In the genomic region with DNA sequence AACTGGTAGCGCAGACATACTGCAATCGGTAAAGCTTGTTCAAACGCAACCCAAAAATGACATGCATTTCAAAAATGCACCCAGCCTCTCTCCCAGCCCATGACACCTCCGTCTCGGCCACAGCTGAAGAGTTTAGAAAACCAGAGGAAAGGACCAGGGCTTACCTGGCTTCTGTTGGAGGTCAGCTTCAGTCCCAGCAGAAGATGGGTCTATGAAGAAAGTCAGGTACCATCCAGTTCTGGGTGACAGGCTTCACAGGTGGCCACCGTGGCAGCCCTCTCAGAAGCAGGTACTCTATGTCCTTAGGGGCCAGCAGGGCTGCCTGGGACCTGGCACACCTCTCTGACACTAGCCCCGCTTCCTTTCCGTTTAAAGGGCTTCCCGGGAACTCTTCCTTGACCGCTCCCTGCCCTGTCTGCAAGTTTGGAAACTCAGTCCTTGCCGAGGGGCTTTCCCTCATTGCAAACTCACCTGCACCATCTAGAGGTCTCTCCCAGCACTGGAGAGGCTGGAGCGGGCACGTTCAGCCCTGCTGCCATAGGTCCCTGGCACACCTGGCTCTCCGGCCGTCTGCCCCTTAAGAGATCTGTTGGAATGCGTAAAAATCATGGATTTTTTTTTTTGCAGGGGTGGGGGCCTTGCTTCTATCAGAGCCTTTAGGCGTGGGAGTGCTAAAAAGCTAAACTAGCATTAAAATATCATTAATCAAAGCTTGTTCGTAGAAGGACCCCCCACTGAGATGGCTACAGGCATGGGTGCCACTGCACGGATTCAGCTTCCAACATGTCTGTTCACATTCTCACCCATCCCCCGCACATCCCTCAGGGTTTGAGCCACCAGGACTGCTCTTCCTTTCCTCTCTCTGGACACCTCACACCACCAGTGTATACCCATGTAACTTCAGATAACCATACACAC, we compare ENCODE assay signal across 8 cellular contexts. TPM values are rescaled to one million over a fixed set of nuclear protein-coding genes. Genes with fewer than 3 reads are reported as not detected.
DNase-seq lines count a peak whose midpoint lies in the region; ATAC-seq, FAIRE-seq and TF ChIP-seq lines count a peak whose summit lies in the region.

A gene (minus strand): TSS at position 425 of the 918 bp plus-strand sequence. CDS start 58,206 bp downstream, outside the sequence.

- no peaks in the 10 kb centered on the region for H3K27me3 Mint-ChIP-seq in Caco-2 (ENCODE audit: insufficient read depth, unreplicated experiment)

- H3K4me1 ChIP-seq in Caco-2: peaks cover 30% of the 10 kb centered on the region
- no peaks in the 10 kb centered on the region for H3K4me1 ChIP-seq in left lung

- H3K27me3 ChIP-seq in Caco-2 (replicated peaks; ENCODE audit: control insufficient read depth, insufficient read depth, low read length) (no peaks in the 10 kb centered on the region), bronchial epithelial cell (ENCODE audit: control insufficient read depth, insufficient read depth, low read length) (peaks cover 5% of the 10 kb centered on the region), left lung (peaks cover 5 to 21% of the 10 kb centered on the region in 2 donors)

- H3K36me3 Mint-ChIP-seq in Caco-2 (ENCODE audit: insufficient read depth, unreplicated experiment): no peaks in the 10 kb centered on the region

- no peak for FAIRE-seq in bronchial epithelial cell (lab: Jason Lieb, UNC)

- ATAC-seq in left lung (peak; percentile 98), HG03159 (IDR thresholded peaks at IDR 0.05; ENCODE audit: unreplicated experiment) (no peak)
- peak; percentile 77 for ATAC-seq in stimulated activated naive CD8-positive, alpha-beta T cell treated with anti-CD3 and anti-CD28 coated beads, Interleukin-15, Interleukin-2, amounts not matched to agents 100 U/mL and 50 U/mL, for 24 hours

- intact Hi-C loops in Caco-2 (cut with micrococcal nuclease; ENCODE audit: unreplicated experiment): loop anchor here (1.0 kb wide), 3 partner anchors 61 to 203 kb away; a partner anchor contains a TSS
- intact Hi-C loops in left lung (cut with DNase I): no loop called here

- H3K9me3 Mint-ChIP-seq in Caco-2 (ENCODE audit: unreplicated experiment): no peaks in the 10 kb centered on the region

- no TSS peak for BruUV-seq in Caco-2 (replicated peaks; lab: Mats Ljungman, UMichigan)

- H3K9me3 ChIP-seq in Caco-2: no peaks in the 10 kb centered on the region
- H3K9me3 ChIP-seq in left lung: no peaks in the 10 kb centered on the region

- no peak for TF ChIP-seq EP300 in Ishikawa (IDR thresholded peaks at IDR 0.05; ENCODE audit: borderline replicate concordance)

- peak; percentile 77 for TF ChIP-seq RAD21 in Ishikawa (IDR thresholded peaks at IDR 0.05; ENCODE audit: low read depth)

- DNase-seq in Caco-2: peak; percentile 76 to 82
- DNase-seq in T-helper 9 cell: peak; percentile 21
- DNase-seq in bronchial epithelial cell (ENCODE audit: low read depth): peak; percentile 74
- DNase-seq in left lung: no peak
- DNase-seq in stimulated activated naive CD8-positive, alpha-beta T cell treated with anti-CD3 and anti-CD28 coated beads, Interleukin-15, Interleukin-2, amounts not matched to agents 100 U/mL and 50 U/mL, for 24 hours: peak; percentile 51
- no peak for DNase-seq in NCI-H187 (lab: John Stamatoyannopoulos, UW)

- H3K4me3 ChIP-seq in Caco-2 (ENCODE audit: low read depth, low read length): peak within 1 kb of the TSS; percentile 31
- peak within 1 kb of the TSS; percentile 38 for H3K4me3 ChIP-seq in bronchial epithelial cell (ENCODE audit: low read depth, low read length)
- H3K4me3 ChIP-seq in left lung: no peak within 1 kb of the TSS

- CTCF ChIA-PET in Caco-2 (lab: Charles Lee): interaction anchor here (0.8 to 1.3 kb wide), 5 partner anchors 13 to 60 kb away, joined by 3 to 4 read pairs (median 3); no protein-coding TSS in a partner anchor

- no peak within 1 kb of the TSS for H3K27ac ChIP-seq in left lung

- TF ChIP-seq CTCF in Caco-2 (IDR thresholded peaks at IDR 0.05; ENCODE audit: insufficient read depth in 1 of 2, low read depth in 1 of 2, low read length in 1 of 2, severe bottlenecking in 1 of 2, unreplicated experiment in 1 of 2) (peak; percentile 67 to 92), bronchial epithelial cell (IDR thresholded peaks at IDR 0.05; ENCODE audit: insufficient read depth, low read length, severe bottlenecking) (peak; percentile 90), left lung (IDR thresholded peaks at IDR 0.05) (peak in 1 of 2 donors; percentile 31)

- no peaks in the 10 kb centered on the region for H3K36me3 ChIP-seq in Caco-2 (ENCODE audit: control insufficient read depth, insufficient read depth, low read length)
- H3K36me3 ChIP-seq in bronchial epithelial cell (ENCODE audit: control insufficient read depth, insufficient read depth, low read length): no peaks in the 10 kb centered on the region
- H3K36me3 ChIP-seq in left lung: no peaks in the 10 kb centered on the region

- POLR2A ChIA-PET in Caco-2 (lab: Charles Lee): no interaction called here

- peaks cover 34% of the 10 kb centered on the region for H3K4me1 Mint-ChIP-seq in Caco-2 (ENCODE audit: low read depth, unreplicated experiment)

- H3K27ac Mint-ChIP-seq in Caco-2 (ENCODE audit: unreplicated experiment): no peak within 1 kb of the TSS

- peak within 1 kb of the TSS; percentile 71 for H3K4me3 Mint-ChIP-seq in Caco-2 (ENCODE audit: unreplicated experiment)

TF ChIP-seq in Ishikawa, 13 proteins besides CTCF, POLR2A, EP300 and RAD21:
- TF ChIP-seq ZBTB7A (IDR thresholded peaks at IDR 0.05; ENCODE audit: low read depth) (no peak), CEBPB (IDR thresholded peaks at IDR 0.05) (no peak), YY1 (IDR thresholded peaks at IDR 0.05; ENCODE audit: low read depth) (no peak), TCF12 (IDR thresholded peaks at IDR 0.05; ENCODE audit: low read depth) (no peak), TEAD4 (IDR thresholded peaks at IDR 0.05) (no peak), TAF1 (IDR thresholded peaks at IDR 0.05; ENCODE audit: low read depth) (no peak), NFIC (IDR thresholded peaks at IDR 0.05) (no peak), FOXM1 (IDR thresholded peaks at IDR 0.05; ENCODE audit: borderline replicate concordance, low read depth) (no peak), CREB1 (IDR thresholded peaks at IDR 0.05; ENCODE audit: low read depth) (no peak), EGR1 (IDR thresholded peaks at IDR 0.05) (no peak)
- TF ChIP-seq, protein P1, sequence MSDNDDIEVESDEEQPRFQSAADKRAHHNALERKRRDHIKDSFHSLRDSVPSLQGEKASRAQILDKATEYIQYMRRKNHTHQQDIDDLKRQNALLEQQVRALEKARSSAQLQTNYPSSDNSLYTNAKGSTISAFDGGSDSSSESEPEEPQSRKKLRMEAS (IDR thresholded peaks at IDR 0.05): no peak
- TF ChIP-seq, protein P2, sequence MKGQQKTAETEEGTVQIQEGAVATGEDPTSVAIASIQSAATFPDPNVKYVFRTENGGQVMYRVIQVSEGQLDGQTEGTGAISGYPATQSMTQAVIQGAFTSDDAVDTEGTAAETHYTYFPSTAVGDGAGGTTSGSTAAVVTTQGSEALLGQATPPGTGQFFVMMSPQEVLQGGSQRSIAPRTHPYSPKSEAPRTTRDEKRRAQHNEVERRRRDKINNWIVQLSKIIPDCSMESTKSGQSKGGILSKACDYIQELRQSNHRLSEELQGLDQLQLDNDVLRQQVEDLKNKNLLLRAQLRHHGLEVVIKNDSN (IDR thresholded peaks at IDR 0.05): no peak
- TF ChIP-seq, protein P3, sequence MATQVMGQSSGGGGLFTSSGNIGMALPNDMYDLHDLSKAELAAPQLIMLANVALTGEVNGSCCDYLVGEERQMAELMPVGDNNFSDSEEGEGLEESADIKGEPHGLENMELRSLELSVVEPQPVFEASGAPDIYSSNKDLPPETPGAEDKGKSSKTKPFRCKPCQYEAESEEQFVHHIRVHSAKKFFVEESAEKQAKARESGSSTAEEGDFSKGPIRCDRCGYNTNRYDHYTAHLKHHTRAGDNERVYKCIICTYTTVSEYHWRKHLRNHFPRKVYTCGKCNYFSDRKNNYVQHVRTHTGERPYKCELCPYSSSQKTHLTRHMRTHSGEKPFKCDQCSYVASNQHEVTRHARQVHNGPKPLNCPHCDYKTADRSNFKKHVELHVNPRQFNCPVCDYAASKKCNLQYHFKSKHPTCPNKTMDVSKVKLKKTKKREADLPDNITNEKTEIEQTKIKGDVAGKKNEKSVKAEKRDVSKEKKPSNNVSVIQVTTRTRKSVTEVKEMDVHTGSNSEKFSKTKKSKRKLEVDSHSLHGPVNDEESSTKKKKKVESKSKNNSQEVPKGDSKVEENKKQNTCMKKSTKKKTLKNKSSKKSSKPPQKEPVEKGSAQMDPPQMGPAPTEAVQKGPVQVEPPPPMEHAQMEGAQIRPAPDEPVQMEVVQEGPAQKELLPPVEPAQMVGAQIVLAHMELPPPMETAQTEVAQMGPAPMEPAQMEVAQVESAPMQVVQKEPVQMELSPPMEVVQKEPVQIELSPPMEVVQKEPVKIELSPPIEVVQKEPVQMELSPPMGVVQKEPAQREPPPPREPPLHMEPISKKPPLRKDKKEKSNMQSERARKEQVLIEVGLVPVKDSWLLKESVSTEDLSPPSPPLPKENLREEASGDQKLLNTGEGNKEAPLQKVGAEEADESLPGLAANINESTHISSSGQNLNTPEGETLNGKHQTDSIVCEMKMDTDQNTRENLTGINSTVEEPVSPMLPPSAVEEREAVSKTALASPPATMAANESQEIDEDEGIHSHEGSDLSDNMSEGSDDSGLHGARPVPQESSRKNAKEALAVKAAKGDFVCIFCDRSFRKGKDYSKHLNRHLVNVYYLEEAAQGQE (IDR thresholded peaks at IDR 0.05; ENCODE audit: low read depth): no peak

RNA-seq across cellular contexts. Expression of the gene that starts here (rescaled TPM):
- total RNA-seq in Caco-2 (2022): 0.82 and 0.95 TPM in 2 replicates
- total RNA-seq in bronchial epithelial cell: under 0.01 and 0.90 TPM in 2 replicates
- under 1 TPM in 1 of 2 donors, not detected in 1; 0.47 TPM for total RNA-seq in left lung

Comparison
In these comparisons a context has a peak if more than half of its experiments do, and no peak if none do; other contexts are left out.
1. Peak in DNase-seq and H3K4me3 ChIP-seq in Caco-2; RNA of the gene not detected or under 1 TPM.
2. Peak in DNase-seq and H3K4me3 ChIP-seq in bronchial epithelial cell; RNA of the gene not detected or under 1 TPM.
3. Peak in ATAC-seq in left lung; RNA of the gene not detected or under 1 TPM.
4. DNase-seq: peak in T-helper 9 cell (single experiment) and stimulated activated naive CD8-positive, alpha-beta T cell treated with anti-CD3 and anti-CD28 coated beads, Interleukin-15, Interleukin-2, amounts not matched to agents 100 U/mL and 50 U/mL, for 24 hours (single experiment); none in left lung (0 of 2) and NCI-H187 (0 of 2).